1 cellular context compared by ENCODE assay signal in genomic region chr1:57887973-57888491, GRCh38.
TF ChIP-seq lines count a peak whose summit lies in the region.

No MANE protein-coding gene starts in this region.

TF ChIP-seq in HEK293, 187 proteins besides CTCF, POLR2A, EP300 and RAD21 (continued from another document):
- TF ChIP-seq TCF7L2 (IDR thresholded peaks at IDR 0.05; ENCODE audit: borderline replicate concordance, low read depth, low read length): peak; percentile 68; the same call in 1 of the 2 replicates
- no peak for TF ChIP-seq ZNF449 (tag by site-specific recombination; IDR thresholded peaks at IDR 0.05)
- TF ChIP-seq TRIM28 (IDR thresholded peaks at IDR 0.05; ENCODE audit: borderline replicate concordance, low read length): peak; percentile 54; the same call in 1 of the 2 replicates
- TF ChIP-seq ZNF350 (tag by site-specific recombination; IDR thresholded peaks at IDR 0.05): no peak
- TF ChIP-seq, protein P1, sequence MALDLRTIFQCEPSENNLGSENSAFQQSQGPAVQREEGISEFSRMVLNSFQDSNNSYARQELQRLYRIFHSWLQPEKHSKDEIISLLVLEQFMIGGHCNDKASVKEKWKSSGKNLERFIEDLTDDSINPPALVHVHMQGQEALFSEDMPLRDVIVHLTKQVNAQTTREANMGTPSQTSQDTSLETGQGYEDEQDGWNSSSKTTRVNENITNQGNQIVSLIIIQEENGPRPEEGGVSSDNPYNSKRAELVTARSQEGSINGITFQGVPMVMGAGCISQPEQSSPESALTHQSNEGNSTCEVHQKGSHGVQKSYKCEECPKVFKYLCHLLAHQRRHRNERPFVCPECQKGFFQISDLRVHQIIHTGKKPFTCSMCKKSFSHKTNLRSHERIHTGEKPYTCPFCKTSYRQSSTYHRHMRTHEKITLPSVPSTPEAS (tag by site-specific recombination; IDR thresholded peaks at IDR 0.05): no peak
- TF ChIP-seq ZNF302 (tag by site-specific recombination; IDR thresholded peaks at IDR 0.05; ENCODE audit: low read depth): no peak
- TF ChIP-seq ZNF776 (tag by site-specific recombination; IDR thresholded peaks at IDR 0.05; ENCODE audit: borderline replicate concordance): no peak
- no peak for TF ChIP-seq SALL2 (tag by site-specific recombination; IDR thresholded peaks at IDR 0.05; ENCODE audit: borderline replicate concordance)
TF ChIP-seq in HEK293: peak in this region for 3.
